In genomic region chr13:43786472-43786765, GRCh38 we compare ENCODE assay signal across 8 cellular contexts. TPM values are rescaled to one million over a fixed set of nuclear protein-coding genes. Genes with fewer than 3 reads are reported as not detected.
DNase-seq lines count a peak whose midpoint lies in the region; ATAC-seq and TF ChIP-seq lines count a peak whose summit lies in the region.

No MANE protein-coding gene starts in this region.

- no peaks in the 10 kb centered on the region for H3K36me3 ChIP-seq in SJCRH30

- intact Hi-C loops in sciatic nerve (cut with DNase I): no loop called here

- ATAC-seq in sciatic nerve: no peak
- ATAC-seq in GM21381 (IDR thresholded peaks at IDR 0.05; ENCODE audit: unreplicated experiment): no peak
- no peak for ATAC-seq in HG03521 (IDR thresholded peaks at IDR 0.05; ENCODE audit: unreplicated experiment)

- in situ Hi-C loops in G401 (cut with HindIII; ENCODE audit: low sequenced_read_pairs): no loop called here

- TF ChIP-seq CTCF in GM12875 (IDR thresholded peaks at IDR 0.05; ENCODE audit: borderline replicate concordance, insufficient read depth, low read depth, low read length) (no peak), fibroblast of pulmonary artery (IDR thresholded peaks at IDR 0.05; ENCODE audit: low read length, missing control alignments) (no peak)

- peak overlapping the region; percentile 72 for H3K4me3 ChIP-seq in GM12875 (ENCODE audit: low read depth, low read length)
- H3K4me3 ChIP-seq in SJCRH30: peak overlapping the region; percentile 78
- H3K4me3 ChIP-seq in fibroblast of pulmonary artery (replicated peaks; ENCODE audit: low read depth, low read length): peak overlapping the region; percentile 65

- H3K9me3 ChIP-seq in SJCRH30 (replicated peaks): no peaks in the 10 kb centered on the region

- H3K27me3 ChIP-seq in SJCRH30: no peaks in the 10 kb centered on the region

- DNase-seq in SJCRH30 (no peak), fibroblast of pulmonary artery (ENCODE audit: low read depth) (no peak), sciatic nerve (ENCODE audit: low spot score) (peak; percentile 59), G401 (ENCODE audit: low spot score) (no peak), NCI-H187 treated with DMSO at 0.1 percent for 48 hours (lab: John Stamatoyannopoulos, UW) (no peak)

- H3K27ac ChIP-seq in SJCRH30: peak overlapping the region; percentile 83

- peaks cover 20% of the 10 kb centered on the region for H3K4me1 ChIP-seq in SJCRH30

RNA-seq across cellular contexts. Expression of gene ENOX1, which starts 0.4 kb away (rescaled TPM):
- total RNA-seq in SJCRH30 (2014; rRNA removed; shearing (Covaris generic)): 9.3 and 11.9 TPM in 2 replicates
- total RNA-seq in sciatic nerve: 4.3 TPM
- not detected in 2 replicates for total RNA-seq in G401 (2014; rRNA removed; shearing (Covaris generic))
